In genomic region chr6:37049990-37050853, GRCh38 we compare ENCODE assay signal across 1 cellular context.
TF ChIP-seq lines count a peak whose summit lies in the region.

No MANE protein-coding gene starts in this region.

TF ChIP-seq in K562, 482 proteins besides CTCF, POLR2A, EP300 and RAD21 (continued from another document and continues in another):
- TF ChIP-seq E2F5 (CRISPR knock-in tag; IDR thresholded peaks at IDR 0.05), result no peak
- no peak for TF ChIP-seq ZBTB8A (IDR thresholded peaks at IDR 0.05; ENCODE audit: partially characterized antibody)
- TF ChIP-seq ZNF507 (tag; conservative IDR thresholded peaks at IDR 0.05), result no peak
- no peak; the same call in 1 of the 2 replicates for TF ChIP-seq ZNF324 (CRISPR knock-in tag; IDR thresholded peaks at IDR 0.05)
- no peak for TF ChIP-seq E2F4 (CRISPR knock-in tag; IDR thresholded peaks at IDR 0.05; ENCODE audit: low read depth)
- peak; percentile 61; the same call in 1 of the 2 replicates for TF ChIP-seq MTA1 (IDR thresholded peaks at IDR 0.05; ENCODE audit: borderline replicate concordance)
- TF ChIP-seq KLF1 (tag; IDR thresholded peaks at IDR 0.05), result no peak; the same call in 1 of the 2 replicates
- TF ChIP-seq ZFX (CRISPR knock-in tag; IDR thresholded peaks at IDR 0.05), result peak; percentile 87
- no peak for TF ChIP-seq ZNF764 (CRISPR knock-in tag; IDR thresholded peaks at IDR 0.05; ENCODE audit: low read depth)
- TF ChIP-seq UBTF (IDR thresholded peaks at IDR 0.05; ENCODE audit: borderline replicate concordance in 1 of 2, low read depth in 2 of 2, low read length in 2 of 2), result peak; percentile 52 to 96; a peak in 3 of 4 replicates
- peak; percentile 49; the same call in 1 of the 2 replicates for TF ChIP-seq USF2 (CRISPR knock-in tag; IDR thresholded peaks at IDR 0.05)
- 0 out of 2 replicates have a peak, but pooled peaks have one; percentile 30 for TF ChIP-seq ID3 (CRISPR knock-in tag; IDR thresholded peaks at IDR 0.05)
- peak; percentile 96 for TF ChIP-seq ID3 (tag; IDR thresholded peaks at IDR 0.05)
- no peak for TF ChIP-seq HNRNPH1 (optimal IDR thresholded peaks at IDR 0.05; ENCODE audit: low read depth, low read length)
- TF ChIP-seq SP2 (IDR thresholded peaks at IDR 0.05; ENCODE audit: extremely low read depth, low read depth, low read length, poor library complexity, severe bottlenecking), result no peak
- no peak for TF ChIP-seq ZNF133 (CRISPR knock-in tag; IDR thresholded peaks at IDR 0.05)
- no peak; a peak in 2 of 4 replicates for TF ChIP-seq TRIM24 (IDR thresholded peaks at IDR 0.05)
- 0 out of 2 replicates have a peak, but pooled peaks have one; percentile 21 for TF ChIP-seq ZC3H8 (IDR thresholded peaks at IDR 0.05)
- TF ChIP-seq ZBTB33 (CRISPR knock-in tag; IDR thresholded peaks at IDR 0.05), result no peak
- TF ChIP-seq VEZF1 (CRISPR knock-in tag; IDR thresholded peaks at IDR 0.05), result peak; percentile 67
- TF ChIP-seq NRF1 (conservative IDR thresholded peaks at IDR 0.05 in 1 of 2, IDR thresholded peaks at IDR 0.05 in 1 of 2), result 0 out of 4 replicates have a peak, but pooled peaks have one; percentile 5 to 33
- TF ChIP-seq HOXB6 (CRISPR knock-in tag; IDR thresholded peaks at IDR 0.05; ENCODE audit: borderline replicate concordance), result no peak
- peak; percentile 82; the same call in 1 of the 2 replicates for TF ChIP-seq HSF4 (CRISPR knock-in tag; IDR thresholded peaks at IDR 0.05; ENCODE audit: borderline replicate concordance)
- TF ChIP-seq ATF6 (CRISPR knock-in tag; IDR thresholded peaks at IDR 0.05), result no peak
- no peak for TF ChIP-seq ZNF140 (CRISPR knock-in tag; IDR thresholded peaks at IDR 0.05)
- peak; percentile 88 for TF ChIP-seq ZNF668 (CRISPR knock-in tag; IDR thresholded peaks at IDR 0.05)
- no peak for TF ChIP-seq E2F3 (CRISPR knock-in tag; IDR thresholded peaks at IDR 0.05)
- peak; percentile 53; the same call in 1 of the 2 replicates for TF ChIP-seq GATAD2B (IDR thresholded peaks at IDR 0.05; ENCODE audit: borderline replicate concordance)
- TF ChIP-seq SIN3A (IDR thresholded peaks at IDR 0.05; ENCODE audit: borderline replicate concordance in 2 of 2, control insufficient read depth in 1 of 2, low read depth in 2 of 2, low read length in 2 of 2), result 0 out of 4 replicates have a peak, but pooled peaks of 1 of the 2 experiments have one; percentile 14
- peak; percentile 49; the same call in 1 of the 2 replicates for TF ChIP-seq BACH1 (tag; IDR thresholded peaks at IDR 0.05)
- TF ChIP-seq CTBP1 (IDR thresholded peaks at IDR 0.05; ENCODE audit: borderline replicate concordance), result peak; percentile 89
- TF ChIP-seq MED1 (CRISPR knock-in tag; IDR thresholded peaks at IDR 0.05; ENCODE audit: borderline replicate concordance), result no peak
- 0 out of 2 replicates have a peak, but pooled peaks have one; percentile 37 for TF ChIP-seq MEF2D (tag; conservative IDR thresholded peaks at IDR 0.05; ENCODE audit: low read depth)
- TF ChIP-seq NFIX (CRISPR knock-in tag; IDR thresholded peaks at IDR 0.05; ENCODE audit: low read depth), result no peak; the same call in 1 of the 2 replicates
- TF ChIP-seq LEF1 (IDR thresholded peaks at IDR 0.05), result peak; percentile 76
- TF ChIP-seq ZNF75A (CRISPR knock-in tag; IDR thresholded peaks at IDR 0.05), result no peak
- peak; percentile 29; the same call in 1 of the 2 replicates for TF ChIP-seq ELF2 (CRISPR knock-in tag; IDR thresholded peaks at IDR 0.05)
- no peak for TF ChIP-seq SMARCB1 (IDR thresholded peaks at IDR 0.05; ENCODE audit: insufficient read length, low read depth)
- no peak for TF ChIP-seq NR1H2 (CRISPR knock-in tag; IDR thresholded peaks at IDR 0.05)
- TF ChIP-seq NR3C1 (CRISPR knock-in tag; IDR thresholded peaks at IDR 0.05), result no peak
- no peak for TF ChIP-seq TGIF2 (CRISPR knock-in tag; IDR thresholded peaks at IDR 0.05)
- TF ChIP-seq USF1 (CRISPR knock-in tag; IDR thresholded peaks at IDR 0.05), result peak; percentile 82
- TF ChIP-seq HOMEZ (CRISPR knock-in tag; IDR thresholded peaks at IDR 0.05), result no peak; the same call in 1 of the 2 replicates
- no peak for TF ChIP-seq ZNF77 (CRISPR knock-in tag; IDR thresholded peaks at IDR 0.05)
- no peak for TF ChIP-seq TRIM25 (IDR thresholded peaks at IDR 0.05; ENCODE audit: borderline replicate concordance)
- peak; percentile 87 for TF ChIP-seq ZNF584 (CRISPR knock-in tag; IDR thresholded peaks at IDR 0.05; ENCODE audit: low read depth)
- no peak for TF ChIP-seq FOXJ2 (tag; IDR thresholded peaks at IDR 0.05)
- TF ChIP-seq ZBTB1 (CRISPR knock-in tag; IDR thresholded peaks at IDR 0.05; ENCODE audit: borderline replicate concordance, low read depth), result no peak
- peak; percentile 77 to 86 for TF ChIP-seq E2F6 (IDR thresholded peaks at IDR 0.05; ENCODE audit: borderline replicate concordance in 1 of 2, extremely low read depth in 1 of 2, insufficient read depth in 1 of 2, insufficient read length in 1 of 2, low read depth in 1 of 2, low read length in 1 of 2, poor library complexity in 1 of 2, severe bottlenecking in 1 of 2)
- TF ChIP-seq DNMT1 (IDR thresholded peaks at IDR 0.05), result no peak
- TF ChIP-seq CBX3 (IDR thresholded peaks at IDR 0.05; ENCODE audit: borderline replicate concordance in 1 of 2, low read length in 2 of 2), result peak in 1 of 2 experiments; percentile 15; a peak in 1 of 3 replicates
- peak; percentile 73 for TF ChIP-seq HDAC3 (IDR thresholded peaks at IDR 0.05; ENCODE audit: borderline replicate concordance, partially characterized antibody)
